ENCODE assay signal across 8 cellular contexts in genomic region chr11:47415949-47416472, GRCh38. TPM values are rescaled to one million over a fixed set of nuclear protein-coding genes. Genes with fewer than 3 reads are reported as not detected.
DNase-seq lines count a peak whose midpoint lies in the region; ATAC-seq and TF ChIP-seq lines count a peak whose summit lies in the region.

No MANE protein-coding gene starts in this region.

- peak; percentile 91 for DNase-seq in AG04450 (ENCODE audit: low read depth, low spot score)
- peak; percentile 97 for DNase-seq in M059J (ENCODE audit: low read depth)
- DNase-seq in dermis blood vessel endothelial cell: peak; percentile 94
- DNase-seq in mucosa of descending colon: peak; percentile 70 to 78 (median 74)
- DNase-seq in SHP77 treated with DMSO at 0.1 percent for 48 hours (lab: John Stamatoyannopoulos, UW): no peak
- no peak for DNase-seq in occipital lobe (lab: John Stamatoyannopoulos, UW)
- DNase-seq in stimulated activated CD4-positive, alpha-beta T cell treated with anti-CD3 and anti-CD28 coated beads, Interleukin-2, amount 100 ng/mL, for 48 hours: no peak

- peaks cover 13% of the 10 kb centered on the region for H3K4me1 ChIP-seq in mucosa of descending colon (ENCODE audit: low read depth)

- peak overlapping the region; percentile 97 for H3K27ac ChIP-seq in AG04450 (ENCODE audit: low read depth, low read length)

- 0 out of 2 replicates have a peak overlapping the region, but pooled peaks have one; percentile 13 for H3K4me3 ChIP-seq in AG04450 (ENCODE audit: low read depth, low read length)
- H3K4me3 ChIP-seq in mucosa of descending colon: no peak overlapping the region

- H3K9me3 ChIP-seq in AG04450 (ENCODE audit: control insufficient read depth, insufficient read depth, low read length): no peaks in the 10 kb centered on the region; the same call in 1 of the 2 replicates
- H3K9me3 ChIP-seq in mucosa of descending colon: no peaks in the 10 kb centered on the region

- CTCF ChIA-PET in AG04450 (lab: Charles Lee): interaction anchor here (0.8 kb wide), 1 partner anchor 61 kb away, joined by 3 read pairs; no protein-coding TSS in a partner anchor

- TF ChIP-seq CTCF in AG04450 (IDR thresholded peaks at IDR 0.05; ENCODE audit: low read depth, low read length): no peak
- TF ChIP-seq CTCF in mucosa of descending colon (IDR thresholded peaks at IDR 0.05): no peak

- intact Hi-C loops in mucosa of descending colon (cut with DNase I, micrococcal nuclease): no loop called here

- ATAC-seq in mucosa of descending colon: peak; percentile 61
- ATAC-seq in GM19035 (IDR thresholded peaks at IDR 0.05; ENCODE audit: unreplicated experiment): no peak

- peaks cover 9% of the 10 kb centered on the region for H3K36me3 ChIP-seq in mucosa of descending colon (ENCODE audit: low read depth)

- POLR2A ChIA-PET in AG04450 (lab: Yijun Ruan, JAX): interaction anchor here (0.7 to 2.2 kb wide), 5 partner anchors 9 to 201 kb away, joined by 3 to 22 read pairs (median 3); partner anchors contain the start of gene PSMC3

- H3K27me3 ChIP-seq in AG04450 (ENCODE audit: control insufficient read depth, insufficient read depth, low read length): no peaks in the 10 kb centered on the region

RNA-seq across cellular contexts. Expression of gene SLC39A13, which starts 7.6 kb away (rescaled TPM):
- polyA plus RNA-seq in AG04450 (2011; rRNA removed): 54.4 and 65.9 TPM in 2 replicates
- polyA minus RNA-seq in AG04450 (2011; rRNA and poly(A)+ RNA removed): 26.2 and 33.5 TPM in 2 replicates
- total RNA-seq in M059J (2014; rRNA removed; shearing (Covaris generic)): 23.2 and 43.9 TPM in 2 replicates
- 72.8 and 78.0 TPM in 2 replicates for total RNA-seq in dermis blood vessel endothelial cell
- total RNA-seq in mucosa of descending colon: 10 to 100 TPM; 14.4 to 30.9 (median 21.4) TPM
- total RNA-seq in occipital lobe: 8.9 TPM

RNA-seq across cellular contexts. Expression of gene PSMC3, which starts 10.2 kb away (rescaled TPM):
- 211 and 290 TPM in 2 replicates for polyA plus RNA-seq in AG04450 (2011; rRNA removed)
- 169 and 172 TPM in 2 replicates for polyA minus RNA-seq in AG04450 (2011; rRNA and poly(A)+ RNA removed)
- total RNA-seq in M059J (2014; rRNA removed; shearing (Covaris generic)): 283 and 294 TPM in 2 replicates
- total RNA-seq in dermis blood vessel endothelial cell: 147 and 248 TPM in 2 replicates
- total RNA-seq in mucosa of descending colon: 100 to 1,000 TPM in 1 of 3 donors, 10 to 100 TPM in 2; 70.7 to 115 (median 91.0) TPM
- 69.1 TPM for total RNA-seq in occipital lobe

RNA-seq across cellular contexts. Expression of gene RAPSN, which starts 32.9 kb away (rescaled TPM):
- 0.09 TPM in 1 of 2 replicates, not detected in the other for polyA plus RNA-seq in AG04450 (2011; rRNA removed)
- 0.46 TPM in 1 of 2 replicates, not detected in the other for polyA minus RNA-seq in AG04450 (2011; rRNA and poly(A)+ RNA removed)
- not detected in 2 replicates for total RNA-seq in M059J (2014; rRNA removed; shearing (Covaris generic))
- total RNA-seq in dermis blood vessel endothelial cell: 0.17 and 0.19 TPM in 2 replicates
- total RNA-seq in mucosa of descending colon: under 1 TPM; 0.41 to 0.96 (median 0.95) TPM
- total RNA-seq in occipital lobe: not detected

RNA-seq across cellular contexts. Expression of gene SPI1, which starts 37.7 kb away (rescaled TPM):
- not detected in 2 replicates for polyA plus RNA-seq in AG04450 (2011; rRNA removed)
- polyA minus RNA-seq in AG04450 (2011; rRNA and poly(A)+ RNA removed): not detected in 2 replicates
- total RNA-seq in M059J (2014; rRNA removed; shearing (Covaris generic)): not detected in 2 replicates
- total RNA-seq in dermis blood vessel endothelial cell (not detected in 2 replicates), mucosa of descending colon (10 to 100 TPM in 2 of 3 donors, 1 to 10 TPM in 1; 4.9 to 21.0 (median 20.6) TPM), occipital lobe (0.78 TPM)

Comparison
In these comparisons a context has a peak if more than half of its experiments do, and no peak if none do; other contexts are left out.
1. DNase-seq: peak in AG04450 (single experiment), M059J (single experiment), dermis blood vessel endothelial cell (single experiment) and mucosa of descending colon (3 of 3); none in SHP77 treated with DMSO at 0.1 percent for 48 hours (single experiment), occipital lobe (single experiment) and stimulated activated CD4-positive, alpha-beta T cell treated with anti-CD3 and anti-CD28 coated beads, Interleukin-2, amount 100 ng/mL, for 48 hours (0 of 2).